ENCODE assay signal across 9 cellular contexts in genomic region chr5:61217251-61217650, GRCh38.
"Had no signal": no experiment of that assay in that cellular context is flagged by ENCODE, and none has a peak within 500 bp of the region (broad histone marks: within the 10 kb centered on the region; RNA-seq: fewer than 3 reads in every experiment).

No MANE protein-coding gene starts in this region.

- H3K36me3 ChIP-seq: HAP-1 had no signal

- H3K9ac ChIP-seq: GM23248 had no signal

- H2AFZ ChIP-seq: GM23248, GM23338 had no signal

- H3K4me1 ChIP-seq: HAP-1 had no signal

- ATAC-seq: GM23338, HCT116 had no signal

- H3K27ac ChIP-seq: GM23248 had no signal

- H3K4me3 ChIP-seq: GM23248, GM23338, HAP-1 had no signal

- DNase-seq: GM23248, GOT3, H7, H9, HCEC 1CT, HFFc6 had no signal

- H3K9me3 ChIP-seq: HAP-1 had no signal

- H3K4me2 ChIP-seq: GM23338 had no signal
